In the genomic region with DNA sequence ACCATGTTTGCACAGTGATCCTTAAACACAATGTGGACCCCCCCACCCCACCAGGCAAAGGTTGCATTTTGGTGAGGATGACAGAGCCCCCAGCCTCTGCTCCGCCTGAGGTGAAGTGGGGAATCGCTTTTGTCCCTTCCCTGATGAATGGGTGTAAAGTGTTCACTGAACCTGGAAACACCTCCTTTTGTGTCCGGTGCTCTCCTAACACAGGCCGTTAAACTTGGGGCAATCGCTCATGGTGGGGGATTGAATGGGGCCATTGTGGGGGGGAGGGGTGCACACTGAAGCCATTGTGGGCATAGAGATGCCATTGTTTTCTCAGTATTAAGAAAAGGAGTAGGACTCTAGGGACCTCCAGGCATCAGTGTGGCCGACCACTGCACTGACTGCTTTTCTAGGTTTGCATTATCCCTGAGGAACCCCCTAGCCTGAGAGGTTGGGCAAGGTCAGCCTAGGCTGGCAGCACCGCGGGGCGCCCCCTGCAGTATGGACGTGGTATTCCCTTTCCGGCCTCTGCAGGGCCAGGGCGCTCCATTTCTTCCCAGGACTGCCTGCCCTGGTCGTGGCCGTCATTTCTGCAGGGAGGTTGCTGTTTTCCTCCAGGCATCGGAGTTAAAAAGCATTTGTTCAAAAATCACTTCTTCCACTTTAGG, we compare ENCODE assay signal across 8 cellular contexts.
A peak's percentile ranks its signal among the peaks of the same experiment; 100 is the strongest.
DNase-seq lines count a peak whose midpoint lies in the region; ATAC-seq lines count a peak whose summit lies in the region.

No MANE protein-coding gene starts in this region.

- DNase-seq in Right ventricle myocardium inferior (ENCODE audit: missing footprints) (peak; percentile 71), cardiac septum (ENCODE audit: low spot score) (no peak), germinal center (ENCODE audit: low spot score) (peak; percentile 13), NCI-H2081 treated with DMSO at 0.1 percent for 48 hours (lab: John Stamatoyannopoulos, UW) (no peak)
- DNase-seq in activated CD4-positive, alpha-beta T cell treated with anti-CD3 and anti-CD28 coated beads for 48 hours: peak; percentile 56
- DNase-seq in stimulated activated CD8-positive, alpha-beta memory T cell treated with anti-CD3 and anti-CD28 coated beads, Interleukin-15, amount 100 ng/mL, for 24 hours (ENCODE audit: low read depth): peak; percentile 10

- intact Hi-C loops in Right ventricle myocardium inferior (cut with DNase I): no loop called here
- intact Hi-C loops in cardiac septum (cut with DNase I): no loop called here

- no peak for ATAC-seq in Right ventricle myocardium inferior
- ATAC-seq in HG02884 (IDR thresholded peaks at IDR 0.05; ENCODE audit: unreplicated experiment): no peak
- no peak for ATAC-seq in HG02840 (IDR thresholded peaks at IDR 0.05; ENCODE audit: low FRiP score, unreplicated experiment)

Comparison
In these comparisons a context has a peak if more than half of its experiments do, and no peak if none do; other contexts are left out.
1. DNase-seq: peak in Right ventricle myocardium inferior (single experiment), activated CD4-positive, alpha-beta T cell treated with anti-CD3 and anti-CD28 coated beads for 48 hours (single experiment), germinal center (single experiment) and stimulated activated CD8-positive, alpha-beta memory T cell treated with anti-CD3 and anti-CD28 coated beads, Interleukin-15, amount 100 ng/mL, for 24 hours (single experiment); none in cardiac septum (single experiment) and NCI-H2081 treated with DMSO at 0.1 percent for 48 hours (single experiment).